ENCODE assay signal across 1 cellular context in the genomic region with DNA sequence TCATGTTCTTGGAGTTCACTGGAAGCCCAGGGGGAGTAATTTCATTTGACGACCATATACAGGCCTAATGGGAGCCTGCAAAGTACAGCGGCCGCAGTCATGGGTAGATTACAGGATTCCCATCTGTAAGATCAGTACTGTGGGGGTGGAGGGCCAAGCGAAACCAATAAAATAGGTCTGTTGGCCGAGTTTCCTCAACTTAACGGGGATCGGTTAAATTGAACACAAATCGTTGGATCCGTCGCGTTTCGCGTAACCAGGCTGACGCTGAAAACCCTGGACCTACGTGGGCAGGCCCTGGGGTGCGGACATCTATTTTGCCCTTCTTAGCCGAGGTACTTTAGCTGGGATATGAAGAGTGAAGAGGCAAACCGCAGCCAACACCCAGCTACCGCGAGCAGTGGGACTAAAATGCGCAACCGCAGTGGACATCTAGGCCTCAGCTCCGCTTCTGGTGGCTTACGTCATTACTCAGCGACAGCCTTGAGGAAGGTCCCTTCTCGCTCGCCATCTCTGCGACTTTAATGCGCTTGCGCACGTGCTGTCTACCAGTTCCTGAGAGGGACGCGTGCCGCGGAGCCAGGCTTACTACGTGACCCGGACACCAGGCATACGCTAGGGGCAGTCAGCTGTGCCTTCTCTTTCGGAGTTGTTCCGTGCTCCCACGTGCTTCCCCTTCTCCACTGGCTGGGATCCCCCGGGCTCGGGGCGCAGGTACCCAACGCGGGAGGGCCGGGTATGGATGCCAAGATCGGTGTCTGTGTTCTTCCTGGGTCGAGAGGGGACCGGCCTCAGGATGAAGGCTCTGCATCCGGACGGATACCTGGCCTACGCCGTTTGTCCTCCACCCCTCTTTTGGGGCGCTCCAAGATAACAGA.
TF ChIP-seq lines count a peak whose summit lies in the region.

A gene (plus strand): TSS at position 551 of the 878 bp plus-strand sequence. CDS start 2,597 bp downstream, outside the sequence.

TF ChIP-seq in HEK293, 187 proteins besides CTCF, POLR2A, EP300 and RAD21 (continued from another document and continues in another):
- TF ChIP-seq ZNF585B (tag by site-specific recombination; IDR thresholded peaks at IDR 0.05) (no peak), ZNF792 (tag by site-specific recombination; IDR thresholded peaks at IDR 0.05) (no peak), ZNF658 (tag by site-specific recombination; IDR thresholded peaks at IDR 0.05) (no peak), ZNF223 (tag by site-specific recombination; IDR thresholded peaks at IDR 0.05) (no peak), KLF8 (tag by site-specific recombination; IDR thresholded peaks at IDR 0.05) (no peak), ZNF670 (tag by site-specific recombination; IDR thresholded peaks at IDR 0.05; ENCODE audit: low read depth) (no peak), ZNF473 (tag by site-specific recombination; IDR thresholded peaks at IDR 0.05) (no peak), ZNF239 (tag by site-specific recombination; IDR thresholded peaks at IDR 0.05) (no peak), ZNF707 (tag by site-specific recombination; IDR thresholded peaks at IDR 0.05) (no peak), MYNN (tag by site-specific recombination; IDR thresholded peaks at IDR 0.05; ENCODE audit: borderline replicate concordance) (no peak), ZNF335 (tag by site-specific recombination; conservative IDR thresholded peaks at IDR 0.05) (peak; percentile 87), ZNF530 (tag by site-specific recombination; IDR thresholded peaks at IDR 0.05; ENCODE audit: low read depth) (no peak), ZNF221 (tag by site-specific recombination; IDR thresholded peaks at IDR 0.05; ENCODE audit: borderline replicate concordance) (no peak), ZNF785 (tag by site-specific recombination; IDR thresholded peaks at IDR 0.05) (no peak), ZNF561 (tag by site-specific recombination; IDR thresholded peaks at IDR 0.05; ENCODE audit: borderline replicate concordance) (no peak), ZNF366 (tag by site-specific recombination; conservative IDR thresholded peaks at IDR 0.05) (0 out of 2 replicates have a peak, but pooled peaks have one; percentile 37), ZNF48 (tag by site-specific recombination; IDR thresholded peaks at IDR 0.05) (no peak), ZBTB17 (tag by site-specific recombination; IDR thresholded peaks at IDR 0.05) (peak; percentile 87), ZNF423 (tag by site-specific recombination; IDR thresholded peaks at IDR 0.05) (no peak), ZNF121 (tag by site-specific recombination; IDR thresholded peaks at IDR 0.05) (no peak), ZNF404 (tag by site-specific recombination; IDR thresholded peaks at IDR 0.05) (no peak), WT1 (tag by site-specific recombination; IDR thresholded peaks at IDR 0.05) (0 out of 2 replicates have a peak, but pooled peaks have one; percentile 8), ZNF114 (tag by site-specific recombination; IDR thresholded peaks at IDR 0.05) (no peak), ZNF610 (tag by site-specific recombination; IDR thresholded peaks at IDR 0.05; ENCODE audit: borderline replicate concordance) (no peak), ZFP41 (tag by site-specific recombination; IDR thresholded peaks at IDR 0.05; ENCODE audit: borderline replicate concordance) (no peak), ZNF701 (tag by site-specific recombination; IDR thresholded peaks at IDR 0.05) (no peak), ZNF510 (tag by site-specific recombination; IDR thresholded peaks at IDR 0.05; ENCODE audit: insufficient replicate concordance) (no peak), ZNF624 (tag by site-specific recombination; IDR thresholded peaks at IDR 0.05) (no peak), HOXD13 (CRISPR knock-in tag; IDR thresholded peaks at IDR 0.05; ENCODE audit: borderline replicate concordance) (no peak), ZNF302 (tag by site-specific recombination; IDR thresholded peaks at IDR 0.05; ENCODE audit: low read depth) (no peak), ZEB2 (tag by site-specific recombination; IDR thresholded peaks at IDR 0.05) (no peak), ZNF19 (tag by site-specific recombination; IDR thresholded peaks at IDR 0.05; ENCODE audit: low read depth) (no peak), HOXC10 (CRISPR knock-in tag; IDR thresholded peaks at IDR 0.05) (no peak), GLIS2 (tag by site-specific recombination; IDR thresholded peaks at IDR 0.05) (no peak), ZNF2 (tag by site-specific recombination; IDR thresholded peaks at IDR 0.05) (peak; percentile 48; the same call in 1 of the 2 replicates)
- TF ChIP-seq, protein P1, sequence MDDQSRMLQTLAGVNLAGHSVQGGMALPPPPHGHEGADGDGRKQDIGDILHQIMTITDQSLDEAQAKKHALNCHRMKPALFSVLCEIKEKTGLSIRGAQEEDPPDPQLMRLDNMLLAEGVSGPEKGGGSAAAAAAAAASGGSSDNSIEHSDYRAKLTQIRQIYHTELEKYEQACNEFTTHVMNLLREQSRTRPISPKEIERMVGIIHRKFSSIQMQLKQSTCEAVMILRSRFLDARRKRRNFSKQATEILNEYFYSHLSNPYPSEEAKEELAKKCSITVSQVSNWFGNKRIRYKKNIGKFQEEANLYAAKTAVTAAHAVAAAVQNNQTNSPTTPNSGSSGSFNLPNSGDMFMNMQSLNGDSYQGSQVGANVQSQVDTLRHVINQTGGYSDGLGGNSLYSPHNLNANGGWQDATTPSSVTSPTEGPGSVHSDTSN (CRISPR knock-in tag; IDR thresholded peaks at IDR 0.05) = peak; percentile 68
- TF ChIP-seq, protein P2, sequence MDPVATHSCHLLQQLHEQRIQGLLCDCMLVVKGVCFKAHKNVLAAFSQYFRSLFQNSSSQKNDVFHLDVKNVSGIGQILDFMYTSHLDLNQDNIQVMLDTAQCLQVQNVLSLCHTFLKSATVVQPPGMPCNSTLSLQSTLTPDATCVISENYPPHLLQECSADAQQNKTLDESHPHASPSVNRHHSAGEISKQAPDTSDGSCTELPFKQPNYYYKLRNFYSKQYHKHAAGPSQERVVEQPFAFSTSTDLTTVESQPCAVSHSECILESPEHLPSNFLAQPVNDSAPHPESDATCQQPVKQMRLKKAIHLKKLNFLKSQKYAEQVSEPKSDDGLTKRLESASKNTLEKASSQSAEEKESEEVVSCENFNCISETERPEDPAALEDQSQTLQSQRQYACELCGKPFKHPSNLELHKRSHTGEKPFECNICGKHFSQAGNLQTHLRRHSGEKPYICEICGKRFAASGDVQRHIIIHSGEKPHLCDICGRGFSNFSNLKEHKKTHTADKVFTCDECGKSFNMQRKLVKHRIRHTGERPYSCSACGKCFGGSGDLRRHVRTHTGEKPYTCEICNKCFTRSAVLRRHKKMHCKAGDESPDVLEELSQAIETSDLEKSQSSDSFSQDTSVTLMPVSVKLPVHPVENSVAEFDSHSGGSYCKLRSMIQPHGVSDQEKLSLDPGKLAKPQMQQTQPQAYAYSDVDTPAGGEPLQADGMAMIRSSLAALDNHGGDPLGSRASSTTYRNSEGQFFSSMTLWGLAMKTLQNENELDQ (tag by site-specific recombination; IDR thresholded peaks at IDR 0.05; ENCODE audit: low read depth) = no peak
- TF ChIP-seq, protein P3, sequence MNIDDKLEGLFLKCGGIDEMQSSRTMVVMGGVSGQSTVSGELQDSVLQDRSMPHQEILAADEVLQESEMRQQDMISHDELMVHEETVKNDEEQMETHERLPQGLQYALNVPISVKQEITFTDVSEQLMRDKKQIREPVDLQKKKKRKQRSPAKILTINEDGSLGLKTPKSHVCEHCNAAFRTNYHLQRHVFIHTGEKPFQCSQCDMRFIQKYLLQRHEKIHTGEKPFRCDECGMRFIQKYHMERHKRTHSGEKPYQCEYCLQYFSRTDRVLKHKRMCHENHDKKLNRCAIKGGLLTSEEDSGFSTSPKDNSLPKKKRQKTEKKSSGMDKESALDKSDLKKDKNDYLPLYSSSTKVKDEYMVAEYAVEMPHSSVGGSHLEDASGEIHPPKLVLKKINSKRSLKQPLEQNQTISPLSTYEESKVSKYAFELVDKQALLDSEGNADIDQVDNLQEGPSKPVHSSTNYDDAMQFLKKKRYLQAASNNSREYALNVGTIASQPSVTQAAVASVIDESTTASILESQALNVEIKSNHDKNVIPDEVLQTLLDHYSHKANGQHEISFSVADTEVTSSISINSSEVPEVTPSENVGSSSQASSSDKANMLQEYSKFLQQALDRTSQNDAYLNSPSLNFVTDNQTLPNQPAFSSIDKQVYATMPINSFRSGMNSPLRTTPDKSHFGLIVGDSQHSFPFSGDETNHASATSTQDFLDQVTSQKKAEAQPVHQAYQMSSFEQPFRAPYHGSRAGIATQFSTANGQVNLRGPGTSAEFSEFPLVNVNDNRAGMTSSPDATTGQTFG (tag by site-specific recombination; IDR thresholded peaks at IDR 0.05; ENCODE audit: borderline replicate concordance) = no peak
- TF ChIP-seq, protein P4, sequence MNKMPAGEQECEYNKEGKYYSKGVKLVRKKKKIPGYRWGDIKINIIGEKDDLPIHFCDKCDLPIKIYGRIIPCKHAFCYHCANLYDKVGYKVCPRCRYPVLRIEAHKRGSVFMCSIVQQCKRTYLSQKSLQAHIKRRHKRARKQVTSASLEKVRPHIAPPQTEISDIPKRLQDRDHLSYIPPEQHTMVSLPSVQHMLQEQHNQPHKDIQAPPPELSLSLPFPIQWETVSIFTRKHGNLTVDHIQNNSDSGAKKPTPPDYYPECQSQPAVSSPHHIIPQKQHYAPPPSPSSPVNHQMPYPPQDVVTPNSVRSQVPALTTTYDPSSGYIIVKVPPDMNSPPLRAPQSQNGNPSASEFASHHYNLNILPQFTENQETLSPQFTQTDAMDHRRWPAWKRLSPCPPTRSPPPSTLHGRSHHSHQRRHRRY (tag by site-specific recombination; IDR thresholded peaks at IDR 0.05) = no peak
- TF ChIP-seq, protein P5, sequence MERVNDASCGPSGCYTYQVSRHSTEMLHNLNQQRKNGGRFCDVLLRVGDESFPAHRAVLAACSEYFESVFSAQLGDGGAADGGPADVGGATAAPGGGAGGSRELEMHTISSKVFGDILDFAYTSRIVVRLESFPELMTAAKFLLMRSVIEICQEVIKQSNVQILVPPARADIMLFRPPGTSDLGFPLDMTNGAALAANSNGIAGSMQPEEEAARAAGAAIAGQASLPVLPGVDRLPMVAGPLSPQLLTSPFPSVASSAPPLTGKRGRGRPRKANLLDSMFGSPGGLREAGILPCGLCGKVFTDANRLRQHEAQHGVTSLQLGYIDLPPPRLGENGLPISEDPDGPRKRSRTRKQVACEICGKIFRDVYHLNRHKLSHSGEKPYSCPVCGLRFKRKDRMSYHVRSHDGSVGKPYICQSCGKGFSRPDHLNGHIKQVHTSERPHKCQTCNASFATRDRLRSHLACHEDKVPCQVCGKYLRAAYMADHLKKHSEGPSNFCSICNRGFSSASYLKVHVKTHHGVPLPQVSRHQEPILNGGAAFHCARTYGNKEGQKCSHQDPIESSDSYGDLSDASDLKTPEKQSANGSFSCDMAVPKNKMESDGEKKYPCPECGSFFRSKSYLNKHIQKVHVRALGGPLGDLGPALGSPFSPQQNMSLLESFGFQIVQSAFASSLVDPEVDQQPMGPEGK (tag by site-specific recombination; IDR thresholded peaks at IDR 0.05) = peak; percentile 28; the same call in 1 of the 2 replicates
- TF ChIP-seq, protein P6, sequence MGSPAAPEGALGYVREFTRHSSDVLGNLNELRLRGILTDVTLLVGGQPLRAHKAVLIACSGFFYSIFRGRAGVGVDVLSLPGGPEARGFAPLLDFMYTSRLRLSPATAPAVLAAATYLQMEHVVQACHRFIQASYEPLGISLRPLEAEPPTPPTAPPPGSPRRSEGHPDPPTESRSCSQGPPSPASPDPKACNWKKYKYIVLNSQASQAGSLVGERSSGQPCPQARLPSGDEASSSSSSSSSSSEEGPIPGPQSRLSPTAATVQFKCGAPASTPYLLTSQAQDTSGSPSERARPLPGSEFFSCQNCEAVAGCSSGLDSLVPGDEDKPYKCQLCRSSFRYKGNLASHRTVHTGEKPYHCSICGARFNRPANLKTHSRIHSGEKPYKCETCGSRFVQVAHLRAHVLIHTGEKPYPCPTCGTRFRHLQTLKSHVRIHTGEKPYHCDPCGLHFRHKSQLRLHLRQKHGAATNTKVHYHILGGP (tag by site-specific recombination; IDR thresholded peaks at IDR 0.05) = 0 out of 2 replicates have a peak, but pooled peaks have one; percentile 14
- TF ChIP-seq, protein P7, sequence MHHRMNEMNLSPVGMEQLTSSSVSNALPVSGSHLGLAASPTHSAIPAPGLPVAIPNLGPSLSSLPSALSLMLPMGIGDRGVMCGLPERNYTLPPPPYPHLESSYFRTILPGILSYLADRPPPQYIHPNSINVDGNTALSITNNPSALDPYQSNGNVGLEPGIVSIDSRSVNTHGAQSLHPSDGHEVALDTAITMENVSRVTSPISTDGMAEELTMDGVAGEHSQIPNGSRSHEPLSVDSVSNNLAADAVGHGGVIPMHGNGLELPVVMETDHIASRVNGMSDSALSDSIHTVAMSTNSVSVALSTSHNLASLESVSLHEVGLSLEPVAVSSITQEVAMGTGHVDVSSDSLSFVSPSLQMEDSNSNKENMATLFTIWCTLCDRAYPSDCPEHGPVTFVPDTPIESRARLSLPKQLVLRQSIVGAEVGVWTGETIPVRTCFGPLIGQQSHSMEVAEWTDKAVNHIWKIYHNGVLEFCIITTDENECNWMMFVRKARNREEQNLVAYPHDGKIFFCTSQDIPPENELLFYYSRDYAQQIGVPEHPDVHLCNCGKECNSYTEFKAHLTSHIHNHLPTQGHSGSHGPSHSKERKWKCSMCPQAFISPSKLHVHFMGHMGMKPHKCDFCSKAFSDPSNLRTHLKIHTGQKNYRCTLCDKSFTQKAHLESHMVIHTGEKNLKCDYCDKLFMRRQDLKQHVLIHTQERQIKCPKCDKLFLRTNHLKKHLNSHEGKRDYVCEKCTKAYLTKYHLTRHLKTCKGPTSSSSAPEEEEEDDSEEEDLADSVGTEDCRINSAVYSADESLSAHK (tag by site-specific recombination; IDR thresholded peaks at IDR 0.05) = no peak
- TF ChIP-seq, protein P8, sequence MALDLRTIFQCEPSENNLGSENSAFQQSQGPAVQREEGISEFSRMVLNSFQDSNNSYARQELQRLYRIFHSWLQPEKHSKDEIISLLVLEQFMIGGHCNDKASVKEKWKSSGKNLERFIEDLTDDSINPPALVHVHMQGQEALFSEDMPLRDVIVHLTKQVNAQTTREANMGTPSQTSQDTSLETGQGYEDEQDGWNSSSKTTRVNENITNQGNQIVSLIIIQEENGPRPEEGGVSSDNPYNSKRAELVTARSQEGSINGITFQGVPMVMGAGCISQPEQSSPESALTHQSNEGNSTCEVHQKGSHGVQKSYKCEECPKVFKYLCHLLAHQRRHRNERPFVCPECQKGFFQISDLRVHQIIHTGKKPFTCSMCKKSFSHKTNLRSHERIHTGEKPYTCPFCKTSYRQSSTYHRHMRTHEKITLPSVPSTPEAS (tag by site-specific recombination; IDR thresholded peaks at IDR 0.05) = no peak
- TF ChIP-seq, protein P9, sequence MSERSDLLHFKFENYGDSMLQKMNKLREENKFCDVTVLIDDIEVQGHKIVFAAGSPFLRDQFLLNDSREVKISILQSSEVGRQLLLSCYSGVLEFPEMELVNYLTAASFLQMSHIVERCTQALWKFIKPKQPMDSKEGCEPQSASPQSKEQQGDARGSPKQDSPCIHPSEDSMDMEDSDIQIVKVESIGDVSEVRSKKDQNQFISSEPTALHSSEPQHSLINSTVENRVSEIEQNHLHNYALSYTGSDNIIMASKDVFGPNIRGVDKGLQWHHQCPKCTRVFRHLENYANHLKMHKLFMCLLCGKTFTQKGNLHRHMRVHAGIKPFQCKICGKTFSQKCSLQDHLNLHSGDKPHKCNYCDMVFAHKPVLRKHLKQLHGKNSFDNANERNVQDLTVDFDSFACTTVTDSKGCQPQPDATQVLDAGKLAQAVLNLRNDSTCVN (tag by site-specific recombination; optimal IDR thresholded peaks at IDR 0.05) = peak; percentile 49
